ENCODE assay signal across 18 cellular contexts in genomic region chr6:10564975-10565374, GRCh38.
"Had no signal": no experiment of that assay in that cellular context is flagged by ENCODE, and none has a peak within 500 bp of the region (broad histone marks: within the 10 kb centered on the region; RNA-seq: fewer than 3 reads in every experiment).

No MANE protein-coding gene starts in this region.

- H3K4me1 Mint-ChIP-seq: activated naive CD4-positive, alpha-beta T cell treated with anti-CD3 and anti-CD28 coated beads, Interleukin-2, amount 50 U/mL, for 24 hours had no signal

- DNase-seq: activated CD4-positive, alpha-beta T cell treated with anti-CD3 and anti-CD28 coated beads, Interleukin-2, amount 50 U/mL, for 4 hours; activated effector memory CD4-positive, alpha-beta T cell treated with anti-CD3 and anti-CD28 coated beads, Interleukin-2, amount 50 U/mL, for 16 hours; activated T-cell treated with anti-CD3 and anti-CD28 coated beads, Interleukin-2, amount 50 U/mL, for 72 hours; foreskin keratinocyte; naive thymus-derived CD4-positive, alpha-beta T cell; pancreas; sigmoid colon; spleen; stimulated activated CD4-positive, alpha-beta T cell treated with anti-CD3 and anti-CD28 coated beads, Interleukin-4, amount 100 ng/mL, for 4 hours; stimulated activated naive B cell treated with anti-CD40 and anti-IgM and Interleukin-4, amounts not matched to agents 10 μg/mL and 1 μg/mL and 100 μg/mL, for 72 hours; T-helper 2 cell had no signal

- H3K27ac ChIP-seq: breast epithelium, epithelial cell of prostate, foreskin keratinocyte, neutrophil, pancreas, spleen had no signal

- H3K36me3 ChIP-seq: breast epithelium, neutrophil, pancreas, sigmoid colon, spleen, WERI-Rb-1 had no signal

- ATAC-seq: activated T-cell treated with anti-CD3 and anti-CD28 coated beads, Interleukin-2, amount 50 U/mL, for 72 hours; foreskin keratinocyte; naive thymus-derived CD4-positive, alpha-beta T cell; pancreas; stimulated activated naive B cell treated with anti-CD40 and anti-IgM and Interleukin-4, amounts not matched to agents 10 μg/mL and 1 μg/mL and 100 μg/mL, for 72 hours had no signal

- H3K4me1 ChIP-seq: breast epithelium, foreskin keratinocyte, pancreas had no signal

- H3K9me3 Mint-ChIP-seq: activated naive CD4-positive, alpha-beta T cell treated with anti-CD3 and anti-CD28 coated beads, Interleukin-2, amount 50 U/mL, for 24 hours; dendritic cell treated with granulocyte-macrophage colony-stimulating factor and Interleukin-4, amounts not matched to agents 40 ng/mL and 50 ng/mL, for 4 days; memory B cell; stimulated activated naive B cell treated with anti-CD40 and anti-IgM and Interleukin-4, amounts not matched to agents 10 μg/mL and 1 μg/mL and 100 μg/mL, for 72 hours had no signal

- H3K27ac Mint-ChIP-seq: activated naive CD4-positive, alpha-beta T cell treated with anti-CD3 and anti-CD28 coated beads, Interleukin-2, amount 50 U/mL, for 24 hours; activated T-cell treated with anti-CD3 and anti-CD28 coated beads, Interleukin-2, amount 50 U/mL, for 72 hours; memory B cell; naive thymus-derived CD4-positive, alpha-beta T cell; stimulated activated naive B cell treated with anti-CD40 and anti-IgM and Interleukin-4, amounts not matched to agents 10 μg/mL and 1 μg/mL and 100 μg/mL, for 72 hours had no signal

- H3K4me3 ChIP-seq: breast epithelium, pancreas, sigmoid colon, spleen had no signal

- H3K9me3 ChIP-seq: breast epithelium, neutrophil, pancreas, sigmoid colon, spleen had no signal

- H3K27me3 ChIP-seq: breast epithelium, foreskin keratinocyte, neutrophil, pancreas, sigmoid colon, spleen had no signal

- H3K27me3 Mint-ChIP-seq: activated naive CD4-positive, alpha-beta T cell treated with anti-CD3 and anti-CD28 coated beads, Interleukin-2, amount 50 U/mL, for 24 hours; dendritic cell treated with granulocyte-macrophage colony-stimulating factor and Interleukin-4, amounts not matched to agents 40 ng/mL and 50 ng/mL, for 4 days; memory B cell; naive thymus-derived CD4-positive, alpha-beta T cell; stimulated activated naive B cell treated with anti-CD40 and anti-IgM and Interleukin-4, amounts not matched to agents 10 μg/mL and 1 μg/mL and 100 μg/mL, for 72 hours had no signal

- H3K4me3 Mint-ChIP-seq: activated naive CD4-positive, alpha-beta T cell treated with anti-CD3 and anti-CD28 coated beads, Interleukin-2, amount 50 U/mL, for 24 hours; activated T-cell treated with anti-CD3 and anti-CD28 coated beads, Interleukin-2, amount 50 U/mL, for 72 hours; dendritic cell treated with granulocyte-macrophage colony-stimulating factor and Interleukin-4, amounts not matched to agents 40 ng/mL and 50 ng/mL, for 4 days; memory B cell; stimulated activated naive B cell treated with anti-CD40 and anti-IgM and Interleukin-4, amounts not matched to agents 10 μg/mL and 1 μg/mL and 100 μg/mL, for 72 hours had no signal
